In the genomic region with DNA sequence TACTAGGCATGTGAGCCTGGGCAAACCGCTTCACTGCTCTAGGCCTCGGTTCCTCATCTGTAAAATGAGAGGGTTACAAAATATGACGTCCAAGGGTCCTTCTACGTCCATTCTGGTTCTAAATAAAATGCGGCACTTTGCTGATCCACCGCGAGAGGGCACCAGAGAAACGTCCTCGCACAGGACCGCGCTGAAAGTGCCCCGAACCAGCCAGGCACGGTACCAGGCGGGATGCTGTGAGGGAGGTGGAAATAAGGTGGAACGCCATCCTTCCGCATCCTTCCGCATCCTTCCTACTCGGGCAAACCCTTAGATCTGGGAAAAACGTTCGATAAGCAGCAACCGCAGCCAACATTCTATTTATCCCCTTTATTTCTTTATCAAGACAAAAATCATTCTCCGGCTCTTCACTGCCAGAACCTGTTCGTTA, we compare ENCODE assay signal across 8 cellular contexts.
DNase-seq lines count a peak whose midpoint lies in the region; ATAC-seq and TF ChIP-seq lines count a peak whose summit lies in the region.

No MANE protein-coding gene starts in this region.

- peak; percentile 90 for TF ChIP-seq CTCF in GM12873 (IDR thresholded peaks at IDR 0.05; ENCODE audit: insufficient read depth, low read depth, low read length, missing control alignments)

- DNase-seq in NCI-H774 (lab: John Stamatoyannopoulos, UW) (peak; percentile 23), middle frontal gyrus (ENCODE audit: extremely low spot score, low spot score) (peak; percentile 71)
- DNase-seq in activated CD4-positive, alpha-beta T cell treated with anti-CD3 and anti-CD28 coated beads, Interleukin-2, amount 50 U/mL, for 48 hours: peak; percentile 81 to 84
- peak; percentile 54 for DNase-seq in effector CD8-positive, alpha-beta T cell (lab: John Stamatoyannopoulos, UW)
- peak; percentile 88 for DNase-seq in stimulated activated CD8-positive, alpha-beta memory T cell treated with anti-CD3 and anti-CD28 coated beads, Interleukin-4, amount 100 ng/mL, for 48 hours

- peak; percentile 80 for ATAC-seq in HG03354 (IDR thresholded peaks at IDR 0.05; ENCODE audit: poor library complexity, severe bottlenecking, unreplicated experiment)
- no peak for ATAC-seq in GM19023 (IDR thresholded peaks at IDR 0.05; ENCODE audit: unreplicated experiment)

Comparison
In these comparisons a context has a peak if more than half of its experiments do, and no peak if none do; other contexts are left out.
1. DNase-seq: peak in every context shown above with its lines; median percentile 88 in stimulated activated CD8-positive, alpha-beta memory T cell treated with anti-CD3 and anti-CD28 coated beads, Interleukin-4, amount 100 ng/mL, for 48 hours; 82 in activated CD4-positive, alpha-beta T cell treated with anti-CD3 and anti-CD28 coated beads, Interleukin-2, amount 50 U/mL, for 48 hours; 71 in middle frontal gyrus; 54 in effector CD8-positive, alpha-beta T cell; 23 in NCI-H774.